In the genomic region with DNA sequence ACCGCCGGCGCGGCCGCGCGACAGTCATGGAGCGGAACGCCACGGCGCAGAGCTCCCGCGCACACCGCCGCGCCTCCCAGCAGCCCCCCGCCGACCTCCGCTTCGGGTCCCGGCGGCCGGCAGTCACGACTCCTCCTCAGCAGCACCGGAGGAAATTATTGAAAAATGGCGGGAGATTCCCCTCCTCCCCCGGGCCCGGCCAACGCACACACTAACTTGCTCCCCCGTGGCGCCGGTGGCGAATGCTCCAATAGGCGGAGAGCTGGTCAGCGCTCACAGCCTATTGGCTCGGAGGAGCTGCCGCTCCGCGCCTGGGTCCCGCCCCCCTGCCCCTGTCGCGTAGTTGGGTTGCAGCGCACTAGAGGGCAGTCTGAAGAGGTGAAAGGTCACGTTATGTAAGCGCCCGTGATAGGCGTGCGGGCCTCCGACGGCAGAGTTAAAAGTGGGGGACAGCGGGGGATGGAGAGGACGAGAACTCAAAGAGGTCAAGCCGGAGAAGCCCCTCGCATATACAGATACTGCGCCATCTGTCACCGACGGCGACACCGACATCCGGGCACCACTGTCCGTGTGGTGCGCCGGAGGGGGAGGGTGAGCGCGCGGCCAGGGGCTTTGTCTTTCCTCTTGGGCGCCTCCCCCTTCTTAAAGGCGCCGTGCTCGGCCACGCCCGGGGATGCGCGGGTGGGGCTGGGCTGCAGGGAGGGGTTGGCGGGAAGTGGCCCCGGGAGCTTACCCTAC, we compare ENCODE assay signal across 8 cellular contexts. TPM values are rescaled to one million over a fixed set of nuclear protein-coding genes. Genes with fewer than 3 reads are reported as not detected.
DNase-seq lines count a peak whose midpoint lies in the region; TF ChIP-seq lines count a peak whose summit lies in the region.

A gene with protein sequence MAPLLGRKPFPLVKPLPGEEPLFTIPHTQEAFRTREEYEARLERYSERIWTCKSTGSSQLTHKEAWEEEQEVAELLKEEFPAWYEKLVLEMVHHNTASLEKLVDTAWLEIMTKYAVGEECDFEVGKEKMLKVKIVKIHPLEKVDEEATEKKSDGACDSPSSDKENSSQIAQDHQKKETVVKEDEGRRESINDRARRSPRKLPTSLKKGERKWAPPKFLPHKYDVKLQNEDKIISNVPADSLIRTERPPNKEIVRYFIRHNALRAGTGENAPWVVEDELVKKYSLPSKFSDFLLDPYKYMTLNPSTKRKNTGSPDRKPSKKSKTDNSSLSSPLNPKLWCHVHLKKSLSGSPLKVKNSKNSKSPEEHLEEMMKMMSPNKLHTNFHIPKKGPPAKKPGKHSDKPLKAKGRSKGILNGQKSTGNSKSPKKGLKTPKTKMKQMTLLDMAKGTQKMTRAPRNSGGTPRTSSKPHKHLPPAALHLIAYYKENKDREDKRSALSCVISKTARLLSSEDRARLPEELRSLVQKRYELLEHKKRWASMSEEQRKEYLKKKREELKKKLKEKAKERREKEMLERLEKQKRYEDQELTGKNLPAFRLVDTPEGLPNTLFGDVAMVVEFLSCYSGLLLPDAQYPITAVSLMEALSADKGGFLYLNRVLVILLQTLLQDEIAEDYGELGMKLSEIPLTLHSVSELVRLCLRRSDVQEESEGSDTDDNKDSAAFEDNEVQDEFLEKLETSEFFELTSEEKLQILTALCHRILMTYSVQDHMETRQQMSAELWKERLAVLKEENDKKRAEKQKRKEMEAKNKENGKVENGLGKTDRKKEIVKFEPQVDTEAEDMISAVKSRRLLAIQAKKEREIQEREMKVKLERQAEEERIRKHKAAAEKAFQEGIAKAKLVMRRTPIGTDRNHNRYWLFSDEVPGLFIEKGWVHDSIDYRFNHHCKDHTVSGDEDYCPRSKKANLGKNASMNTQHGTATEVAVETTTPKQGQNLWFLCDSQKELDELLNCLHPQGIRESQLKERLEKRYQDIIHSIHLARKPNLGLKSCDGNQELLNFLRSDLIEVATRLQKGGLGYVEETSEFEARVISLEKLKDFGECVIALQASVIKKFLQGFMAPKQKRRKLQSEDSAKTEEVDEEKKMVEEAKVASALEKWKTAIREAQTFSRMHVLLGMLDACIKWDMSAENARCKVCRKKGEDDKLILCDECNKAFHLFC (N-terminal part only) (minus strand): TSS at position 213 of the 738 bp plus-strand sequence. CDS start 360 bp downstream, outside the sequence.

- peak within 1 kb of the TSS; percentile 13 for H2AFZ ChIP-seq in neuron (ENCODE audit: low read depth, low read length)

- no peaks in the 10 kb centered on the region for H3K27me3 ChIP-seq in neuron (ENCODE audit: insufficient read depth, low read length)
- H3K27me3 ChIP-seq in subcutaneous abdominal adipose tissue (ENCODE audit: control insufficient read depth in 5 of 5, insufficient read depth in 4 of 5, low read length in 5 of 5): no peaks in the 10 kb centered on the region

- in situ Hi-C loops in SK-MEL-5 (cut with HindIII; ENCODE audit: low pct_unique_long_range_greater_than_20kb, low sequenced_read_pairs): no loop called here

- H3K9me3 ChIP-seq in neuron (ENCODE audit: low read length) (no peaks in the 10 kb centered on the region), subcutaneous abdominal adipose tissue (ENCODE audit: control insufficient read depth in 5 of 5, low read length in 5 of 5) (no peaks in the 10 kb centered on the region)

- CTCF ChIA-PET in HEK293T (lab: Yijun Ruan, JAX): no interaction called here

- DNase-seq in GM03348 (ENCODE audit: low spot score) (peak; percentile 100), HEK293T (ENCODE audit: extremely low spot score) (peak; percentile 95), MV-4-11 (lab: John Stamatoyannopoulos, UW) (peak; percentile 98), SK-MEL-5 (ENCODE audit: low read depth, low spot score) (peak; percentile 99), foreskin melanocyte (peak; percentile 99)
- DNase-seq in activated naive CD4-positive, alpha-beta T cell treated with Interleukin-2 at 50 U/mL for 16 hours: peak; percentile 98

- peak within 1 kb of the TSS; percentile 81 to 91 (median 84) for H3K9ac ChIP-seq in subcutaneous abdominal adipose tissue (ENCODE audit: low read length in 5 of 5)

- peaks cover 18% of the 10 kb centered on the region for H3K36me3 ChIP-seq in neuron (ENCODE audit: insufficient read depth, low read length)
- H3K36me3 ChIP-seq in subcutaneous abdominal adipose tissue (ENCODE audit: control insufficient read depth in 5 of 5, insufficient read depth in 5 of 5, low read length in 5 of 5): peaks cover 0 to 3% (median under 1%) of the 10 kb centered on the region in 5 donors

- H3K27ac ChIP-seq in subcutaneous abdominal adipose tissue (ENCODE audit: low read depth, low read length): peak within 1 kb of the TSS; percentile 88

- H3K4me1 ChIP-seq in neuron (ENCODE audit: insufficient read depth, low read length) (peaks cover 20% of the 10 kb centered on the region), subcutaneous abdominal adipose tissue (ENCODE audit: control insufficient read depth in 5 of 5, insufficient read depth in 5 of 5, low read length in 5 of 5) (peaks cover 5 to 54% (median 36%) of the 10 kb centered on the region in 5 donors)

- H3K4me3 ChIP-seq in neuron (ENCODE audit: low read length) (peak within 1 kb of the TSS; percentile 56), subcutaneous abdominal adipose tissue (ENCODE audit: low read depth in 1 of 5, low read length in 5 of 5) (peak within 1 kb of the TSS; percentile 78 to 89 (median 86))

- POLR2A ChIA-PET in HEK293T (lab: Yijun Ruan, JAX): interaction anchor here (0.6 to 3.2 kb wide), 26 partner anchors 8 to 217 kb away, joined by 3 to 25 read pairs (median 3); partner anchors contain the start of genes ABHD11, BCL7B and TBL2

TF ChIP-seq in HEK293T, 16 proteins besides CTCF, POLR2A, EP300 and RAD21:
- TF ChIP-seq FOXM1 (IDR thresholded peaks at IDR 0.05; ENCODE audit: borderline replicate concordance) (no peak), FOXA1 (IDR thresholded peaks at IDR 0.05) (no peak), SP1 (IDR thresholded peaks at IDR 0.05) (no peak), BHLHE40 (IDR thresholded peaks at IDR 0.05; ENCODE audit: borderline replicate concordance) (no peak), NFRKB (IDR thresholded peaks at IDR 0.05) (no peak), ARNT (IDR thresholded peaks at IDR 0.05) (no peak), L3MBTL2 (conservative IDR thresholded peaks at IDR 0.05) (peak; percentile 75), HDGF (IDR thresholded peaks at IDR 0.05; ENCODE audit: borderline replicate concordance) (no peak), CTBP1 (IDR thresholded peaks at IDR 0.05; ENCODE audit: borderline replicate concordance) (no peak), ELF4 (IDR thresholded peaks at IDR 0.05) (no peak), TARDBP (IDR thresholded peaks at IDR 0.05) (no peak), LEF1 (IDR thresholded peaks at IDR 0.05; ENCODE audit: borderline replicate concordance) (no peak), FOXK2 (IDR thresholded peaks at IDR 0.05) (no peak), ZNF384 (IDR thresholded peaks at IDR 0.05) (no peak), SUZ12 (IDR thresholded peaks at IDR 0.05) (no peak)
- TF ChIP-seq, protein P1, sequence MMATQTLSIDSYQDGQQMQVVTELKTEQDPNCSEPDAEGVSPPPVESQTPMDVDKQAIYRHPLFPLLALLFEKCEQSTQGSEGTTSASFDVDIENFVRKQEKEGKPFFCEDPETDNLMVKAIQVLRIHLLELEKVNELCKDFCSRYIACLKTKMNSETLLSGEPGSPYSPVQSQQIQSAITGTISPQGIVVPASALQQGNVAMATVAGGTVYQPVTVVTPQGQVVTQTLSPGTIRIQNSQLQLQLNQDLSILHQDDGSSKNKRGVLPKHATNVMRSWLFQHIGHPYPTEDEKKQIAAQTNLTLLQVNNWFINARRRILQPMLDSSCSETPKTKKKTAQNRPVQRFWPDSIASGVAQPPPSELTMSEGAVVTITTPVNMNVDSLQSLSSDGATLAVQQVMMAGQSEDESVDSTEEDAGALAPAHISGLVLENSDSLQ (IDR thresholded peaks at IDR 0.05): peak; percentile 99

RNA-seq across cellular contexts. Expression of the gene that starts here (rescaled TPM):
- total RNA-seq in SK-MEL-5 (2014; rRNA removed; shearing (Covaris generic)): 71.4 and 79.5 TPM in 2 replicates
- polyA plus RNA-seq in SK-MEL-5 (2015; cell fraction: cytosol; rRNA removed): 56.8 and 79.0 TPM in 2 replicates
- polyA plus RNA-seq in SK-MEL-5 (2015; cell fraction: nucleus; rRNA removed): 40.7 and 48.4 TPM in 2 replicates

Comparison
In these comparisons a context has a peak if more than half of its experiments do, and no peak if none do; other contexts are left out.
1. Peak in every context shown above with its lines: DNase-seq, H3K4me3 ChIP-seq and H3K27ac ChIP-seq.